ENCODE assay signal across 8 cellular contexts in the genomic region with DNA sequence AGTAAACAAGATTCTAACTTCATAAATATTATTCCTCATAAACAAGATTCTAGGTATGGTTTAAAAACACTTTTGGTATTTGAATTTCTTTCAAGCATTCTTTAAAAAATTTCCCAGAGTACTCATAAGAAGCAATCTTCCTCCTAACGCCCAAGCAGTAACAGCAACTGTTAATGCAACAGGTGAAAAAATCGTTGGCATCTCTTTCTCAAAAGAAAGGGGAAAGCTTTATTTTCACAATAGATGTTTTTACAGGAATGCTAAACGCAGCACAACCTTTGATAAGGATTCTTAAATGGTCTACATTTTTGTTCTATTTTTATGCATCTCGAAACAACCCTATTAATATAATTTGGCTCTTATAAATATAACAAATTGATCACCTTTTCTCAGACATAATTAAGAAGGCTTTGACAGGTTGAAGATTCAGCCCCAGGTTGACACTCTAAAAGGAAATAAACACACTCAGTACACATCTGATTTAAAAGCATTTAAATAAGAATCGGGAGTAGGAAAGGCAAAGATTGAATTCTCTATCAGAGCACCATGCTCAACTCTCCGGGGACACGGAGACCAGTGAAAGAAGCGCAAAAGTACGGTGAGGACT. TPM values are rescaled to one million over a fixed set of nuclear protein-coding genes. Genes with fewer than 3 reads are reported as not detected.
DNase-seq lines count a peak whose midpoint lies in the region; ATAC-seq and TF ChIP-seq lines count a peak whose summit lies in the region.

No MANE protein-coding gene starts in this region.

- BruUV-seq in Panc1 (replicated peaks; lab: Mats Ljungman, UMichigan): no TSS peak

- intact Hi-C loops in Panc1 (cut with micrococcal nuclease; ENCODE audit: unreplicated experiment): no loop called here

- no peak for TF ChIP-seq EP300 in gastroesophageal sphincter (IDR thresholded peaks at IDR 0.05)

- H3K4me1 ChIP-seq in Panc1 (ENCODE audit: control insufficient read depth, insufficient read depth, low read length) (peaks cover 6% of the 10 kb centered on the region), gastroesophageal sphincter (peaks cover 0 to 28% (median 5%) of the 10 kb centered on the region in 3 donors)

- H3K9me3 ChIP-seq in Panc1 (ENCODE audit: control insufficient read depth, insufficient read depth, low read depth, low read length) (no peaks in the 10 kb centered on the region), gastroesophageal sphincter (no peaks in the 10 kb centered on the region)

- peaks cover 1% of the 10 kb centered on the region for H3K36me3 ChIP-seq in Panc1 (ENCODE audit: control insufficient read depth, insufficient read depth, low read length)
- H3K36me3 ChIP-seq in gastroesophageal sphincter: peaks cover 0 to 8% of the 10 kb centered on the region in 2 donors

- H3K27ac ChIP-seq in Panc1 (ENCODE audit: low read length) (peak overlapping the region; percentile 94), gastroesophageal sphincter (peak overlapping the region; percentile 95 to 97 (median 96)), skin epidermis (peak overlapping the region; percentile 80 to 99 (median 95))

- no peak for ATAC-seq in Panc1
- ATAC-seq in gastroesophageal sphincter: no peak
- ATAC-seq in GM21360 (IDR thresholded peaks at IDR 0.05; ENCODE audit: unreplicated experiment): no peak

- no peak for TF ChIP-seq CTCF in GM12875 (IDR thresholded peaks at IDR 0.05; ENCODE audit: borderline replicate concordance, insufficient read depth, low read depth, low read length)
- TF ChIP-seq CTCF in Panc1 (IDR thresholded peaks at IDR 0.05): no peak
- TF ChIP-seq CTCF in gastroesophageal sphincter (IDR thresholded peaks at IDR 0.05): no peak

- WGBS in gastroesophageal sphincter (ENCODE audit: low coverage in 1 of 2), 2 donors: 3 to 7% methylated on average over 4 to 6 of the region's 9 CpGs

- CTCF ChIA-PET in Panc1 (lab: Charles Lee): no interaction called here

- DNase-seq in Panc1 (ENCODE audit: low read depth, low spot score) (no peak), mesenteric fat pad (ENCODE audit: low spot score) (no peak), iPS-NIHi7 (ENCODE audit: extremely low spot score) (no peak), HCEC 1CT (no peak)

- peak overlapping the region; percentile 62 for H3K4me3 ChIP-seq in GM12875 (ENCODE audit: low read depth, low read length)
- H3K4me3 ChIP-seq in Panc1 (ENCODE audit: low read depth in 2 of 2, low read length in 2 of 2): peak overlapping the region; percentile 70 to 89
- peak overlapping the region; percentile 79 to 95 for H3K4me3 ChIP-seq in gastroesophageal sphincter
- peak overlapping the region; percentile 51 to 97 (median 84) for H3K4me3 ChIP-seq in skin epidermis

- POLR2A ChIA-PET in Panc1 (lab: Charles Lee): no interaction called here

- in situ Hi-C loops in Panc1 (cut with HindIII; ENCODE audit: low pct_unique_long_range_greater_than_20kb, low sequenced_read_pairs): no loop called here

- H3K27me3 ChIP-seq in Panc1 (ENCODE audit: control insufficient read depth, insufficient read depth, low read length) (no peaks in the 10 kb centered on the region), gastroesophageal sphincter (no peaks in the 10 kb centered on the region)

- TF ChIP-seq POLR2A in gastroesophageal sphincter (IDR thresholded peaks at IDR 0.05): no peak

RNA-seq across cellular contexts. Expression of gene AHI1, which starts 0.6 kb away (rescaled TPM):
- total RNA-seq in Panc1 (2021; ENCODE audit: unreplicated experiment): 22.3 TPM
- polyA plus RNA-seq in Panc1 (2012; ENCODE audit: insufficient read length): 6.6 TPM
- total RNA-seq in gastroesophageal sphincter: 10 to 100 TPM; 16.7 to 35.9 (median 27.0) TPM
- total RNA-seq in mesenteric fat pad: 30.7 TPM
